28 cellular contexts compared by ENCODE assay signal in genomic region chr22:23013612-23014011, GRCh38.
"Had no signal": no experiment of that assay in that cellular context is flagged by ENCODE, and none has a peak within 500 bp of the region (broad histone marks: within the 10 kb centered on the region; RNA-seq: fewer than 3 reads in every experiment).

No MANE protein-coding gene starts in this region.

- FAIRE-seq: islet of Langerhans, kidney had no signal

- H3K27ac ChIP-seq: left lung, lower lobe of right lung, ovary, prostate gland, skin epidermis, stomach, testis, tibial artery, upper lobe of right lung, uterus had no signal

- H3K36me3 ChIP-seq: left lung, lower lobe of right lung, ovary, prostate gland, stomach, tibial artery, upper lobe of right lung, uterus had no signal

- DNase-seq: hypothalamus; immature natural killer cell; kidney; left colon; left lung; lower lobe of right lung; mammary epithelial cell; mesenchymal stem cell; naive thymus-derived CD8-positive, alpha-beta T cell; ovary; retina; right cardiac atrium; stimulated activated CD4-positive, alpha-beta T cell treated with anti-CD3 and anti-CD28 coated beads, Interleukin-12 subunit alpha, Interleukin-12 subunit beta, amount 100 ng/mL, for 4 hours; stimulated activated CD4-positive, alpha-beta T cell treated with anti-CD3 and anti-CD28 coated beads, Interleukin-15, amount 100 ng/mL, for 24 hours; stimulated activated CD4-positive, alpha-beta T cell treated with anti-CD3 and anti-CD28 coated beads, Interleukin-2, amount 100 ng/mL, for 24 hours; stimulated activated CD4-positive, alpha-beta T cell treated with anti-CD3 and anti-CD28 coated beads, Interleukin-4, amount 100 ng/mL, for 1 hour; stimulated activated naive B cell treated with anti-CD40 and anti-IgM and Interleukin-4, amounts not matched to agents 10 μg/mL and 1 μg/mL and 100 μg/mL, for 72 hours; stimulated activated naive CD8-positive, alpha-beta T cell treated with anti-CD3 and anti-CD28 coated beads, Interleukin-15, Interleukin-2, amounts not matched to agents 100 U/mL and 50 U/mL, for 24 hours; stomach; testis; tibial artery; trophoblast cell; upper lobe of right lung; uterus had no signal

- H3K27me3 ChIP-seq: left lung, ovary, stomach, testis, upper lobe of right lung, uterus had no signal

- H3K4me1 ChIP-seq: left lung, lower lobe of right lung, prostate gland, testis, tibial artery, upper lobe of right lung, uterus had no signal

- H3K9me3 ChIP-seq: left lung, lower lobe of right lung, ovary, prostate gland, stomach, testis, tibial artery, upper lobe of right lung, uterus had no signal

- H3K4me3 ChIP-seq: left lung, lower lobe of right lung, ovary, prostate gland, skin epidermis, stomach, testis, tibial artery, upper lobe of right lung, uterus had no signal

- ATAC-seq: left colon; left lung; lower lobe of right lung; naive thymus-derived CD8-positive, alpha-beta T cell; right cardiac atrium; sciatic nerve; stimulated activated naive B cell treated with anti-CD40 and anti-IgM and Interleukin-4, amounts not matched to agents 10 μg/mL and 1 μg/mL and 100 μg/mL, for 72 hours; stimulated activated naive CD8-positive, alpha-beta T cell treated with anti-CD3 and anti-CD28 coated beads, Interleukin-15, Interleukin-2, amounts not matched to agents 100 U/mL and 50 U/mL, for 24 hours; upper lobe of right lung had no signal
